In the genomic region with DNA sequence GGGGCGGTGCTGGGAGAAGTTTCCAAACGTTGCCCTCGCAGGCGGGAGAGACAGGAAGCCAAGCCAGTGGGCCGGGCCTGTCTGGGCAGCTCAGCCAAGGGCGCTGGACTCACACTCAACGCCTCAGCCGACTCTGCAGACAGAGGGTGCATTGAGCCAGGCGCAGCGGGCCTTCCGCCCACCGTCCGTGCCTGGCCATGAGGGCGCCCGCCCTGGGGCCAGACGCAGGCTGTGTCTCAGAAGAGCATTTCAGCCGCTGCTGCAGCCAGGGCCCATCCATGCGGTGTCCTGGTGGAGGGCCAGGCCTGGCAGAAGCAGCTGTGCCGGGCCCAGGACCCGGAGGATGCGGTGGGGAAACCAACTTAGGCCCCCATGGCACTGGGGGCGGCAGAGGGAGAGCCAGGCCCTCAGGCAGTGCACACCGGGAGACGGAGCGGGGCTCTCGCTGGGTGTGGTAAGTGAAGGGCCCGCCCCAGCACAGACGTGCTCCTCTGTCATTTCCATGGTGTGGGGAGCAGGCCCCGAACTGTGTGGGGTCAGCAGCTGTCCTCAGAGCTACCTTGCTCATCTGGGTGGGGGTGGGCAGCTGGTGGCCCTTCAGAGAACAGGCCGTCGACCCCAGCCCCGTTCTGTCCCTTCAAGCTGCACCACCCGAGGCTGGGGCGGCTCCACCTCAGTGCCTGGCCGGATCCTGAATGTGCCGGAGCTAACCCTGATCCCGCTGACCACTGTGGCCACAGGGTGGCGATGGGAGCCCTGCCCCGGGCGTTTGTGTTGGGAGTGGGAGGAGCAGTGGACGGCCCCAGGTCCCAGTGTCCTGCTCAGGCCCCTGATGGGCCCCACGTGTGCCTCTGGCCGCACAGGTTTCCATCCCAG, we compare ENCODE assay signal across 8 cellular contexts.
DNase-seq lines count a peak whose midpoint lies in the region; ATAC-seq and TF ChIP-seq lines count a peak whose summit lies in the region.

No MANE protein-coding gene starts in this region.

- H3K4me1 ChIP-seq in RWPE2 (ENCODE audit: insufficient read depth, poor library complexity, severe bottlenecking) = peaks cover 3% of the 10 kb centered on the region

- ATAC-seq in RWPE2 (ENCODE audit: low read depth) (peak; percentile 38), HG02885 (IDR thresholded peaks at IDR 0.05; ENCODE audit: poor library complexity, unreplicated experiment) (no peak)

- H3K27ac Mint-ChIP-seq in nephron progenitor cell = no peak overlapping the region
- no peak overlapping the region for H3K27ac Mint-ChIP-seq in T-helper 2 cell treated with Interferon-gamma antibody and Interleukin-4, amounts not matched to agents 5 μg/mL and 100 μg/mL, for 36 hours

- no peaks in the 10 kb centered on the region for H3K36me3 ChIP-seq in RWPE2 (ENCODE audit: low read depth)

- no peaks in the 10 kb centered on the region for H3K36me3 Mint-ChIP-seq in nephron progenitor cell (ENCODE audit: low read depth)
- no peaks in the 10 kb centered on the region for H3K36me3 Mint-ChIP-seq in T-helper 2 cell treated with Interferon-gamma antibody and Interleukin-4, amounts not matched to agents 5 μg/mL and 100 μg/mL, for 36 hours (ENCODE audit: low read depth)

- no peaks in the 10 kb centered on the region for H3K9me3 Mint-ChIP-seq in nephron progenitor cell
- H3K9me3 Mint-ChIP-seq in T-helper 2 cell treated with Interferon-gamma antibody and Interleukin-4, amounts not matched to agents 5 μg/mL and 100 μg/mL, for 36 hours = no peaks in the 10 kb centered on the region

- no peaks in the 10 kb centered on the region for H3K27me3 ChIP-seq in RWPE2 (ENCODE audit: insufficient read depth, poor library complexity, severe bottlenecking)

- TF ChIP-seq CTCF in RWPE2 (IDR thresholded peaks at IDR 0.05; ENCODE audit: poor library complexity, severe bottlenecking) (no peak), fibroblast of pulmonary artery (IDR thresholded peaks at IDR 0.05; ENCODE audit: low read length, missing control alignments) (peak; percentile 45), nephron progenitor cell (IDR thresholded peaks at IDR 0.05) (peak; percentile 40)

- DNase-seq in AG20443 (ENCODE audit: low spot score) = peak; percentile 81
- DNase-seq in RWPE2 (ENCODE audit: low spot score) = no peak
- peak; percentile 40 for DNase-seq in fibroblast of pulmonary artery (ENCODE audit: low read depth)
- peak; percentile 74 for DNase-seq in nephron progenitor cell
- no peak for DNase-seq in NCI-H187 treated with DMSO at 0.1 percent for 48 hours (lab: John Stamatoyannopoulos, UW)
- no peak for DNase-seq in stimulated activated naive CD4-positive, alpha-beta T cell treated with Interleukin-2 at 50 U/mL for 16 hours (lab: John Stamatoyannopoulos, UW)
- no peak for DNase-seq in T-helper 2 cell treated with Interferon-gamma antibody and Interleukin-4, amounts not matched to agents 5 μg/mL and 100 μg/mL, for 36 hours (ENCODE audit: low spot score)

- H3K4me3 ChIP-seq in RWPE2 (ENCODE audit: severe bottlenecking) = peak overlapping the region; percentile 7
- no peak overlapping the region for H3K4me3 ChIP-seq in fibroblast of pulmonary artery (replicated peaks; ENCODE audit: low read depth, low read length)

- H3K4me1 Mint-ChIP-seq in nephron progenitor cell = peaks cover 32% of the 10 kb centered on the region
- H3K4me1 Mint-ChIP-seq in T-helper 2 cell treated with Interferon-gamma antibody and Interleukin-4, amounts not matched to agents 5 μg/mL and 100 μg/mL, for 36 hours (ENCODE audit: low read depth) = no peaks in the 10 kb centered on the region

- no peak overlapping the region for H3K27ac ChIP-seq in RWPE2 (ENCODE audit: poor library complexity, severe bottlenecking)

- no peaks in the 10 kb centered on the region for H3K9me3 ChIP-seq in RWPE2 (ENCODE audit: severe bottlenecking)

- no peak overlapping the region for H3K4me3 Mint-ChIP-seq in nephron progenitor cell
- H3K4me3 Mint-ChIP-seq in T-helper 2 cell treated with Interferon-gamma antibody and Interleukin-4, amounts not matched to agents 5 μg/mL and 100 μg/mL, for 36 hours = no peak overlapping the region

- H3K27me3 Mint-ChIP-seq in nephron progenitor cell (ENCODE audit: low read depth, poor library complexity) = no peaks in the 10 kb centered on the region
- H3K27me3 Mint-ChIP-seq in T-helper 2 cell treated with Interferon-gamma antibody and Interleukin-4, amounts not matched to agents 5 μg/mL and 100 μg/mL, for 36 hours (ENCODE audit: low read depth) = no peaks in the 10 kb centered on the region

Comparison
In these comparisons a context has a peak if more than half of its experiments do, and no peak if none do; other contexts are left out.
1. DNase-seq: peak in AG20443 (single experiment), fibroblast of pulmonary artery (single experiment) and nephron progenitor cell (single experiment); none in RWPE2 (single experiment), NCI-H187 treated with DMSO at 0.1 percent for 48 hours (single experiment), stimulated activated naive CD4-positive, alpha-beta T cell treated with Interleukin-2 at 50 U/mL for 16 hours (single experiment) and T-helper 2 cell treated with Interferon-gamma antibody and Interleukin-4, amounts not matched to agents 5 μg/mL and 100 μg/mL, for 36 hours (single experiment).